1 cellular context compared by ENCODE assay signal in genomic region chrX:9351112-9351511, GRCh38.
TF ChIP-seq lines count a peak whose summit lies in the region.

No MANE protein-coding gene starts in this region.

TF ChIP-seq in IMR-90, 13 proteins besides CTCF, POLR2A, EP300 and RAD21:
- TF ChIP-seq USF2 (IDR thresholded peaks at IDR 0.05; ENCODE audit: low read depth, low read length) (no peak), RCOR1 (IDR thresholded peaks at IDR 0.05; ENCODE audit: insufficient replicate concordance, low read length) (no peak), MXI1 (IDR thresholded peaks at IDR 0.05; ENCODE audit: borderline replicate concordance, low read depth, low read length) (no peak), BHLHE40 (IDR thresholded peaks at IDR 0.05; ENCODE audit: low read depth, low read length) (no peak), MAFK (IDR thresholded peaks at IDR 0.05; ENCODE audit: low read depth, low read length) (no peak), CHD1 (IDR thresholded peaks at IDR 0.05; ENCODE audit: low read depth, low read length) (no peak), MAZ (IDR thresholded peaks at IDR 0.05; ENCODE audit: borderline replicate concordance, low read depth, low read length) (no peak), CEBPB (IDR thresholded peaks at IDR 0.05; ENCODE audit: low read depth, low read length) (no peak), RFX5 (IDR thresholded peaks at IDR 0.05; ENCODE audit: low read depth, low read length) (no peak), SMC3 (IDR thresholded peaks at IDR 0.05; ENCODE audit: low read depth, low read length) (no peak), ELK1 (IDR thresholded peaks at IDR 0.05; ENCODE audit: borderline replicate concordance, low read depth, low read length) (no peak), NFE2L2 (IDR thresholded peaks at IDR 0.05; ENCODE audit: low read depth, low read length) (no peak), FOS (IDR thresholded peaks at IDR 0.05; ENCODE audit: low read depth, low read length) (no peak)
TF ChIP-seq in IMR-90: peak in this region for 0.
